Comparison of ENCODE assay signal across 18 cellular contexts in the genomic region with DNA sequence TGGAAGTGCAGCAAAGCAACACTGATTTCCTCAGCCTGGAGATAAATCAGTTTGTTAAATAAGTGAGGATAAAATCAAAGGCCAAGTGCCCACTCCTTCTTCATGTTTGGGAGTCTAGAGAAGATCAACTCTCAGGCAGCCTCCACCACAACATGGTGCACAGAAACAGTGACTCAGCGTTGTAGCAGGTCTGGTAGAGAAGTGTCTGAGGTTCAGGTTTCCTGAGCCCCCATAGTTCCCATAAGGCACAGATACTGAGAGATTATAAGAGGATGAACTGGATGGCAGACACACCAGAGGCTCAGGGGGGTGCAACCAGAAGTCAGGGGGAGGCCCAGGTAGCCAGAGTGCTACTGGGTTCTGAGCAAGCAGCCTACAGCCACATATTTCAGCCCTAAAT.
A peak's percentile ranks its signal among the peaks of the same experiment; 100 is the strongest.
DNase-seq lines count a peak whose midpoint lies in the region; ATAC-seq and TF ChIP-seq lines count a peak whose summit lies in the region.
"Had no signal": no experiment of that assay in that cellular context is flagged by ENCODE, and none has a peak within 500 bp of the region (broad histone marks: within the 10 kb centered on the region; RNA-seq: fewer than 3 reads in every experiment).

No MANE protein-coding gene starts in this region.

- ATAC-seq in SK-N-SH treated with all-trans-retinoic acid at 6 μM for 48 hours = peak; percentile 67
- ATAC-seq in CD4-positive, alpha-beta T cell (ENCODE audit: poor library complexity) = no peak
- ATAC-seq: activated CD8-positive, alpha-beta memory T cell treated with anti-CD3 and anti-CD28 coated beads, Interleukin-2, amount 10 ng/mL, durations not matched to agents 7 days and 5 days; right lobe of liver had no signal

- H3F3A ChIP-seq in MM.1S (ENCODE audit: insufficient read depth, low read length) = no peaks in the 10 kb centered on the region

- H3K9me2 ChIP-seq in MM.1S (replicated peaks; ENCODE audit: insufficient read depth, low read length) = no peaks in the 10 kb centered on the region

- H2AFZ ChIP-seq in MM.1S (ENCODE audit: low read length) = no peak overlapping the region

- no peak overlapping the region for H3K9ac ChIP-seq in MM.1S (ENCODE audit: low read length)

- H3K9me3 Mint-ChIP-seq in activated CD4-positive, alpha-beta T cell treated with anti-CD3 and anti-CD28 coated beads, Interleukin-2, amount 10 ng/mL, durations not matched to agents 24 days and 14 days = peaks cover 5% of the 10 kb centered on the region
- H3K9me3 Mint-ChIP-seq in CD4-positive, alpha-beta T cell = no peaks in the 10 kb centered on the region
- H3K9me3 Mint-ChIP-seq: nephron had no signal

- H4K20me1 ChIP-seq in MM.1S (ENCODE audit: insufficient read depth, low read length) = no peaks in the 10 kb centered on the region

- no peak for TF ChIP-seq CTCF in fibroblast of pulmonary artery (IDR thresholded peaks at IDR 0.05; ENCODE audit: low read length, missing control alignments)
- TF ChIP-seq CTCF in MM.1S (IDR thresholded peaks at IDR 0.05; ENCODE audit: low read length) = no peak
- no peak for TF ChIP-seq CTCF in CD4-positive, alpha-beta T cell (IDR thresholded peaks at IDR 0.05)

- no peak for DNase-seq in activated CD4-positive, alpha-beta T cell treated with anti-CD3 and anti-CD28 coated beads, Interleukin-2, amount 10 ng/mL, durations not matched to agents 24 days and 14 days
- DNase-seq in activated CD4-positive, alpha-beta T cell treated with anti-CD3 and anti-CD28 coated beads, Interleukin-2, amount 50 U/mL, for 48 hours = no peak
- DNase-seq in fibroblast of pulmonary artery (ENCODE audit: low read depth) (peak; percentile 25), substantia nigra (lab: John Stamatoyannopoulos, UW) (no peak), MM.1S (no peak), nucleus accumbens (lab: John Stamatoyannopoulos, UW) (no peak)
- no peak for DNase-seq in CD4-positive, alpha-beta T cell
- DNase-seq: ACHN; activated CD8-positive, alpha-beta memory T cell treated with anti-CD3 and anti-CD28 coated beads, Interleukin-2, amount 10 ng/mL, durations not matched to agents 7 days and 5 days; NCI-H1930; NCI-H774; right lobe of liver; SHP77 treated with DMSO at 0.1 percent for 48 hours; stimulated activated naive CD4-positive, alpha-beta T cell had no signal

- intact Hi-C loops in activated CD4-positive, alpha-beta T cell treated with anti-CD3 and anti-CD28 coated beads, Interleukin-2, amount 10 ng/mL, durations not matched to agents 24 days and 14 days (cut with micrococcal nuclease) = no loop called here
- intact Hi-C loops in CD4-positive, alpha-beta T cell (cut with DNase I, micrococcal nuclease) = no loop called here

- no peak overlapping the region for H3K4me3 ChIP-seq in fibroblast of pulmonary artery (replicated peaks; ENCODE audit: low read depth, low read length)
- H3K4me3 ChIP-seq in MM.1S (ENCODE audit: low read length) = no peak overlapping the region
- H3K4me3 ChIP-seq: right lobe of liver had no signal

- H3K4me1 Mint-ChIP-seq in activated CD4-positive, alpha-beta T cell treated with anti-CD3 and anti-CD28 coated beads, Interleukin-2, amount 10 ng/mL, durations not matched to agents 24 days and 14 days = peaks cover 2% of the 10 kb centered on the region
- no peaks in the 10 kb centered on the region for H3K4me1 Mint-ChIP-seq in CD4-positive, alpha-beta T cell (ENCODE audit: low read depth)
- H3K4me1 Mint-ChIP-seq: activated CD8-positive, alpha-beta memory T cell treated with anti-CD3 and anti-CD28 coated beads, Interleukin-2, amount 10 ng/mL, durations not matched to agents 7 days and 5 days had no signal

- no peaks in the 10 kb centered on the region for H3K9me3 ChIP-seq in MM.1S (replicated peaks; ENCODE audit: insufficient read depth, low read length)
- H3K9me3 ChIP-seq in CD4-positive, alpha-beta T cell (ENCODE audit: control insufficient read depth, low read length) = no peaks in the 10 kb centered on the region
- H3K9me3 ChIP-seq: right lobe of liver had no signal

- CTCF ChIA-PET in CD4-positive, alpha-beta T cell (lab: Charles Lee) = no interaction called here

- POLR2A ChIA-PET in CD4-positive, alpha-beta T cell (lab: Charles Lee) = no interaction called here

- H3K4me2 ChIP-seq in MM.1S (ENCODE audit: low read depth, low read length) = no peak overlapping the region

- no peaks in the 10 kb centered on the region for H3K36me3 ChIP-seq in MM.1S (replicated peaks; ENCODE audit: insufficient read depth, low read length)
- H3K36me3 ChIP-seq: right lobe of liver had no signal

- H3K4me1 ChIP-seq in MM.1S (ENCODE audit: low read length) = no peaks in the 10 kb centered on the region
- H3K4me1 ChIP-seq: right lobe of liver had no signal

- H3K27me3 ChIP-seq in MM.1S (replicated peaks; ENCODE audit: insufficient read depth, low read length) = no peaks in the 10 kb centered on the region
- peaks cover 14% of the 10 kb centered on the region for H3K27me3 ChIP-seq in CD4-positive, alpha-beta T cell (ENCODE audit: control insufficient read depth, insufficient read depth, low read length)
- H3K27me3 ChIP-seq: right lobe of liver had no signal

- H3K27ac ChIP-seq in substantia nigra (ENCODE audit: low read depth, low read length, poor library complexity, severe bottlenecking) = peak overlapping the region; percentile 24
- H3K27ac ChIP-seq in MM.1S (ENCODE audit: low read length) = no peak overlapping the region
- no peak overlapping the region for H3K27ac ChIP-seq in CD4-positive, alpha-beta T cell (ENCODE audit: low read depth, low read length)
- H3K27ac ChIP-seq: HL-60, right lobe of liver had no signal

- H3K27me3 Mint-ChIP-seq in activated CD4-positive, alpha-beta T cell treated with anti-CD3 and anti-CD28 coated beads, Interleukin-2, amount 10 ng/mL, durations not matched to agents 24 days and 14 days = peaks cover 16% of the 10 kb centered on the region
- peaks cover 45% of the 10 kb centered on the region for H3K27me3 Mint-ChIP-seq in CD4-positive, alpha-beta T cell

- no peaks in the 10 kb centered on the region for H3K79me2 ChIP-seq in MM.1S (ENCODE audit: low read length)

- no peak overlapping the region for H3K4me3 Mint-ChIP-seq in activated CD4-positive, alpha-beta T cell treated with anti-CD3 and anti-CD28 coated beads, Interleukin-2, amount 10 ng/mL, durations not matched to agents 24 days and 14 days
- no peak overlapping the region for H3K4me3 Mint-ChIP-seq in CD4-positive, alpha-beta T cell
- H3K4me3 Mint-ChIP-seq: activated CD8-positive, alpha-beta memory T cell treated with anti-CD3 and anti-CD28 coated beads, Interleukin-2, amount 10 ng/mL, durations not matched to agents 7 days and 5 days; activated naive CD8-positive, alpha-beta T cell; nephron had no signal

- H3K27ac Mint-ChIP-seq in activated CD4-positive, alpha-beta T cell treated with anti-CD3 and anti-CD28 coated beads, Interleukin-2, amount 10 ng/mL, durations not matched to agents 24 days and 14 days = peak overlapping the region; percentile 5
- no peak overlapping the region for H3K27ac Mint-ChIP-seq in CD4-positive, alpha-beta T cell
- H3K27ac Mint-ChIP-seq: activated CD8-positive, alpha-beta memory T cell treated with anti-CD3 and anti-CD28 coated beads, Interleukin-2, amount 10 ng/mL, durations not matched to agents 7 days and 5 days; activated naive CD8-positive, alpha-beta T cell; nephron had no signal

- H3K36me3 Mint-ChIP-seq in activated CD4-positive, alpha-beta T cell treated with anti-CD3 and anti-CD28 coated beads, Interleukin-2, amount 10 ng/mL, durations not matched to agents 24 days and 14 days (ENCODE audit: low read depth) = no peaks in the 10 kb centered on the region
- H3K36me3 Mint-ChIP-seq in CD4-positive, alpha-beta T cell (ENCODE audit: low read depth) = no peaks in the 10 kb centered on the region
- H3K36me3 Mint-ChIP-seq: activated CD8-positive, alpha-beta memory T cell treated with anti-CD3 and anti-CD28 coated beads, Interleukin-2, amount 10 ng/mL, durations not matched to agents 7 days and 5 days; activated naive CD8-positive, alpha-beta T cell had no signal

TF ChIP-seq in SK-N-SH treated with all-trans-retinoic acid at 6 μM for 48 hours, 23 proteins besides CTCF, POLR2A, EP300 and RAD21:
- no peak for TF ChIP-seq ZNF8 (CRISPR knock-in tag; IDR thresholded peaks at IDR 0.05)
- no peak for TF ChIP-seq SNAI2 (CRISPR knock-in tag; IDR thresholded peaks at IDR 0.05)
- TF ChIP-seq RARB (CRISPR knock-in tag; IDR thresholded peaks at IDR 0.05) = no peak
- no peak for TF ChIP-seq ESRRG (CRISPR knock-in tag; IDR thresholded peaks at IDR 0.05)
- no peak for TF ChIP-seq PPARA (CRISPR knock-in tag; IDR thresholded peaks at IDR 0.05; ENCODE audit: borderline replicate concordance)
- TF ChIP-seq, protein P1, sequence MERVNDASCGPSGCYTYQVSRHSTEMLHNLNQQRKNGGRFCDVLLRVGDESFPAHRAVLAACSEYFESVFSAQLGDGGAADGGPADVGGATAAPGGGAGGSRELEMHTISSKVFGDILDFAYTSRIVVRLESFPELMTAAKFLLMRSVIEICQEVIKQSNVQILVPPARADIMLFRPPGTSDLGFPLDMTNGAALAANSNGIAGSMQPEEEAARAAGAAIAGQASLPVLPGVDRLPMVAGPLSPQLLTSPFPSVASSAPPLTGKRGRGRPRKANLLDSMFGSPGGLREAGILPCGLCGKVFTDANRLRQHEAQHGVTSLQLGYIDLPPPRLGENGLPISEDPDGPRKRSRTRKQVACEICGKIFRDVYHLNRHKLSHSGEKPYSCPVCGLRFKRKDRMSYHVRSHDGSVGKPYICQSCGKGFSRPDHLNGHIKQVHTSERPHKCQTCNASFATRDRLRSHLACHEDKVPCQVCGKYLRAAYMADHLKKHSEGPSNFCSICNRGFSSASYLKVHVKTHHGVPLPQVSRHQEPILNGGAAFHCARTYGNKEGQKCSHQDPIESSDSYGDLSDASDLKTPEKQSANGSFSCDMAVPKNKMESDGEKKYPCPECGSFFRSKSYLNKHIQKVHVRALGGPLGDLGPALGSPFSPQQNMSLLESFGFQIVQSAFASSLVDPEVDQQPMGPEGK (CRISPR knock-in tag; IDR thresholded peaks at IDR 0.05; ENCODE audit: borderline replicate concordance) = no peak
